1 cellular context compared by ENCODE assay signal in genomic region chr2:54666741-54667639, GRCh38.
TF ChIP-seq lines count a peak whose summit lies in the region.

No MANE protein-coding gene starts in this region.

TF ChIP-seq in HepG2, 621 proteins besides CTCF, POLR2A, EP300 and RAD21 (continued from another document and continues in another):
- TF ChIP-seq ZNF101 (CRISPR knock-in tag; IDR thresholded peaks at IDR 0.05; ENCODE audit: borderline replicate concordance, low read depth) (no peak), AFF4 (CRISPR knock-in tag; IDR thresholded peaks at IDR 0.05) (no peak), ZNF275 (CRISPR knock-in tag; IDR thresholded peaks at IDR 0.05; ENCODE audit: borderline replicate concordance) (no peak), MEIS1 (CRISPR knock-in tag; IDR thresholded peaks at IDR 0.05; ENCODE audit: borderline replicate concordance) (no peak), ZNF7 (CRISPR knock-in tag; IDR thresholded peaks at IDR 0.05) (no peak), MAZ (IDR thresholded peaks at IDR 0.05; ENCODE audit: borderline replicate concordance, low read depth, low read length) (no peak), MAZ (CRISPR knock-in tag; IDR thresholded peaks at IDR 0.05; ENCODE audit: low read depth) (no peak), ZNF263 (CRISPR knock-in tag; IDR thresholded peaks at IDR 0.05) (no peak), NKX3-1 (CRISPR knock-in tag; IDR thresholded peaks at IDR 0.05) (0 out of 2 replicates have a peak, but pooled peaks have one; percentile 32), NFE2L1 (CRISPR knock-in tag; IDR thresholded peaks at IDR 0.05; ENCODE audit: borderline replicate concordance) (no peak), GMEB2 (CRISPR knock-in tag; IDR thresholded peaks at IDR 0.05; ENCODE audit: low read depth) (no peak), BRD4 (CRISPR knock-in tag; IDR thresholded peaks at IDR 0.05) (no peak), ZSCAN25 (CRISPR knock-in tag; IDR thresholded peaks at IDR 0.05) (no peak), ZNF230 (CRISPR knock-in tag; IDR thresholded peaks at IDR 0.05) (no peak), TERF1 (CRISPR knock-in tag; IDR thresholded peaks at IDR 0.05) (no peak), MXD3 (CRISPR knock-in tag; IDR thresholded peaks at IDR 0.05) (no peak), ZNF143 (CRISPR knock-in tag; IDR thresholded peaks at IDR 0.05) (0 out of 2 replicates have a peak, but pooled peaks have one; percentile 26), KLF11 (CRISPR knock-in tag; IDR thresholded peaks at IDR 0.05) (0 out of 2 replicates have a peak, but pooled peaks have one; percentile 45), ZNF530 (CRISPR knock-in tag; IDR thresholded peaks at IDR 0.05; ENCODE audit: low read depth) (no peak), DDIT3 (CRISPR knock-in tag; IDR thresholded peaks at IDR 0.05) (no peak), HINFP (CRISPR knock-in tag; IDR thresholded peaks at IDR 0.05; ENCODE audit: low read depth) (no peak), YEATS2 (CRISPR knock-in tag; IDR thresholded peaks at IDR 0.05; ENCODE audit: borderline replicate concordance) (no peak), KLF15 (CRISPR knock-in tag; IDR thresholded peaks at IDR 0.05; ENCODE audit: borderline replicate concordance) (no peak), ZNF224 (CRISPR knock-in tag; IDR thresholded peaks at IDR 0.05) (peak; percentile 76; the same call in 1 of the 2 replicates), THYN1 (CRISPR knock-in tag; IDR thresholded peaks at IDR 0.05; ENCODE audit: borderline replicate concordance, low read depth) (no peak), HMGA1 (CRISPR knock-in tag; conservative IDR thresholded peaks at IDR 0.05) (no peak), PAX8 (CRISPR knock-in tag; IDR thresholded peaks at IDR 0.05; ENCODE audit: borderline replicate concordance) (no peak), SP4 (CRISPR knock-in tag; IDR thresholded peaks at IDR 0.05) (no peak), MBD4 (IDR thresholded peaks at IDR 0.05; ENCODE audit: borderline replicate concordance, low read length) (no peak), SP140L (CRISPR knock-in tag; IDR thresholded peaks at IDR 0.05; ENCODE audit: borderline replicate concordance) (peak; percentile 82; the same call in 1 of the 2 replicates), CREBL2 (CRISPR knock-in tag; IDR thresholded peaks at IDR 0.05; ENCODE audit: borderline replicate concordance) (no peak), ZSCAN31 (CRISPR knock-in tag; IDR thresholded peaks at IDR 0.05; ENCODE audit: low read depth) (peak; percentile 70; the same call in 1 of the 2 replicates), ZNF746 (CRISPR knock-in tag; IDR thresholded peaks at IDR 0.05) (peak; percentile 80; the same call in 1 of the 2 replicates), CHD4 (IDR thresholded peaks at IDR 0.05; ENCODE audit: borderline replicate concordance, low read length) (no peak), ZBED4 (CRISPR knock-in tag; IDR thresholded peaks at IDR 0.05; ENCODE audit: borderline replicate concordance) (no peak), PHF20 (CRISPR knock-in tag; IDR thresholded peaks at IDR 0.05) (no peak), IRF2 (CRISPR knock-in tag; IDR thresholded peaks at IDR 0.05) (peak; percentile 81; the same call in 1 of the 2 replicates), TRIM22 (IDR thresholded peaks at IDR 0.05) (no peak), U2AF1 (optimal IDR thresholded peaks at IDR 0.05; ENCODE audit: low read depth, low read length) (no peak), ZBTB39 (CRISPR knock-in tag; IDR thresholded peaks at IDR 0.05) (no peak), JUND (CRISPR knock-in tag; IDR thresholded peaks at IDR 0.05) (no peak), CCDC6 (CRISPR knock-in tag; IDR thresholded peaks at IDR 0.05) (no peak), ZNF563 (CRISPR knock-in tag; IDR thresholded peaks at IDR 0.05) (no peak), PBX3 (CRISPR knock-in tag; IDR thresholded peaks at IDR 0.05; ENCODE audit: borderline replicate concordance) (no peak), ATM (IDR thresholded peaks at IDR 0.05; ENCODE audit: borderline replicate concordance) (no peak), ZNF556 (CRISPR knock-in tag; IDR thresholded peaks at IDR 0.05; ENCODE audit: borderline replicate concordance) (0 out of 2 replicates have a peak, but pooled peaks have one; percentile 31), ZNF367 (CRISPR knock-in tag; IDR thresholded peaks at IDR 0.05; ENCODE audit: borderline replicate concordance) (no peak)
